In genomic region chr22:43313497-43314474, GRCh38 we compare ENCODE assay signal across 13 cellular contexts. TPM values are rescaled to one million over a fixed set of nuclear protein-coding genes. Genes with fewer than 3 reads are reported as not detected.
DNase-seq lines count a peak whose midpoint lies in the region; ATAC-seq and TF ChIP-seq lines count a peak whose summit lies in the region.
"Had no signal": no experiment of that assay in that cellular context is flagged by ENCODE, and none has a peak within 500 bp of the region (broad histone marks: within the 10 kb centered on the region; RNA-seq: fewer than 3 reads in every experiment).

No MANE protein-coding gene starts in this region.

- H3K27ac Mint-ChIP-seq in CD14-positive monocyte, result peak overlapping the region in 6 of 7 donors; percentile 11 to 78 (median 46)

- peaks cover 27% of the 10 kb centered on the region for H3K4me1 Mint-ChIP-seq in CD14-positive monocyte

- intact Hi-C loops in CD14-positive monocyte (cut with micrococcal nuclease), result no loop called here

- peaks cover 0 to 5% (median 3%) of the 10 kb centered on the region in 3 donors for H3K27me3 Mint-ChIP-seq in CD14-positive monocyte (ENCODE audit: low read depth in 3 of 3)

- H3K9me3 Mint-ChIP-seq in CD14-positive monocyte, result peaks cover 0 to 4% (median 0%) of the 10 kb centered on the region in 7 donors

- H3K36me3 Mint-ChIP-seq in CD14-positive monocyte, result no peaks in the 10 kb centered on the region

- TF ChIP-seq CTCF in CD14-positive monocyte (IDR thresholded peaks at IDR 0.05) (no peak), fibroblast of villous mesenchyme (IDR thresholded peaks at IDR 0.05; ENCODE audit: insufficient read depth, low read depth, low read length) (no peak), retinal pigment epithelial cell (conservative IDR thresholded peaks at IDR 0.05; ENCODE audit: low read depth, low read length) (no peak)

- no peak overlapping the region for H3K4me3 Mint-ChIP-seq in CD14-positive monocyte

- no peak for ATAC-seq in HG03378 (IDR thresholded peaks at IDR 0.05; ENCODE audit: unreplicated experiment)
- ATAC-seq in GM21723 (IDR thresholded peaks at IDR 0.05; ENCODE audit: unreplicated experiment), result no peak

- DNase-seq in CD14-positive monocyte (ENCODE audit: low spot score) (no peak), NCI-H460 (ENCODE audit: extremely low read depth, low read depth) (peak; percentile 44), fibroblast of villous mesenchyme (ENCODE audit: low read depth) (peak; percentile 68), retinal pigment epithelial cell (ENCODE audit: low read depth) (peak; percentile 38), DMS53 (lab: John Stamatoyannopoulos, UW) (no peak), cerebellar cortex (ENCODE audit: low spot score) (no peak)
- DNase-seq: activated CD8-positive, alpha-beta memory T cell treated with anti-CD3 and anti-CD28 coated beads, Interleukin-2, amount 50 U/mL, for 48 hours; anterior cingulate cortex; NCI-H2081 had no signal

- H3K4me3 ChIP-seq in fibroblast of villous mesenchyme (ENCODE audit: low read depth, low read length) (no peak overlapping the region), retinal pigment epithelial cell (ENCODE audit: low read length) (no peak overlapping the region)
- H3K4me3 ChIP-seq: skin epidermis had no signal

RNA-seq across cellular contexts. Expression of gene SCUBE1, which starts 29.4 kb away (rescaled TPM):
- polyA plus RNA-seq in CD14-positive monocyte, result under 1 TPM; 0.20 to 0.26 TPM
- 3.2 and 5.3 TPM in 2 replicates for total RNA-seq in NCI-H460 (2014; rRNA removed; shearing (Covaris generic))
- 0.76 and 0.81 TPM in 2 replicates for polyA plus RNA-seq in NCI-H460 (2014; cell fraction: nucleus; rRNA removed)
- total RNA-seq in fibroblast of villous mesenchyme, result not detected in 2 replicates
- total RNA-seq: myocyte had no signal

Comparison
In these comparisons a context has a peak if more than half of its experiments do, and no peak if none do; other contexts are left out.
1. DNase-seq: peak in NCI-H460 (single experiment), fibroblast of villous mesenchyme (single experiment) and retinal pigment epithelial cell (single experiment); none in CD14-positive monocyte (single experiment), DMS53 (single experiment) and cerebellar cortex (single experiment).